9 cellular contexts compared by ENCODE assay signal in the genomic region with DNA sequence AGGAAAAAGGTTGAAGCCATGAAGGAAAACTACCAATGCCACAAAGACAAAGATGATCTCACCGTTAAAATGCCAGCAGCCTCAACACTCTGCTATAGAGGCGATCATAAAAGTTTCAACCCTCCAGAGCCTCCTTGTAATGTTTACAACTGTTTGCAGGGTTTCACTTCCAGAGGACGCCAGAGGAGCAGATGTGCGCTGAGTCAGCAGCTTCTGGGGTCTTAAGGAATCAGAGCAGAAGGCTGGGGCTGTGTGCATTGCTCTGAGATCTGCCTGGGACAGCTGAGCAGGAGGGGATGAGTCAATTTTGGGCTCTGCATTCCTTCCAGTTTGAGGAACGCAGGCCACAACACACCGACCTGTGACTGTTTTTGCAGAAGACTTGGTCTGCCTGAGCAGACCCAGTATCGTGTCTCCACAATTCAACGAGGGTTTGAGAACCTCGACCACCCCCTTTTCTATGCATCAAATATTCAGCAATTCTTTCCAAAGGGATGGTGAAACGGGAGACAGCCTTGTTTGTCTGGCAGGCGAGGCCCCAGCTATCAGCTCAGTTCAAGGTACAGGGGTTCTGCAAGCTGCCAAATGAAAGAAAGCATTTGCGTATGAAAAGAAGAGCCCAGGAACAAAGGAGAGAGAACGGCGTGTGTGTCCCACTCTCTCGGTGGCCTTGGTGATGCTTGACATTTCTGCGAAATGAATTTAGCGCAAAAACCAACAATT.
DNase-seq lines count a peak whose midpoint lies in the region; TF ChIP-seq lines count a peak whose summit lies in the region.
"Had no signal": no experiment of that assay in that cellular context is flagged by ENCODE, and none has a peak within 500 bp of the region (broad histone marks: within the 10 kb centered on the region; RNA-seq: fewer than 3 reads in every experiment).

No MANE protein-coding gene starts in this region.

- no peak overlapping the region for H3K27ac ChIP-seq in RWPE1

- no peak overlapping the region for H3K9ac ChIP-seq in adipocyte (ENCODE audit: low read length)

- H3K36me3 ChIP-seq in adipocyte (ENCODE audit: control insufficient read depth, insufficient read depth, low read length, severe bottlenecking) = no peaks in the 10 kb centered on the region

- H3K27me3 ChIP-seq in adipocyte (replicated peaks; ENCODE audit: control insufficient read depth, insufficient read depth, low read length) = peaks cover 24% of the 10 kb centered on the region

- POLR2A ChIA-PET in HEK293T (lab: Yijun Ruan, JAX) = no interaction called here
- POLR2A ChIA-PET in RWPE1 (lab: Yijun Ruan, JAX; ENCODE audit: low non-redundant PET) = no interaction called here

- CTCF ChIA-PET in HEK293T (lab: Yijun Ruan, JAX) = interaction anchor here (1.2 kb wide), 1 partner anchor 26 kb away, joined by 4 read pairs; no protein-coding TSS in a partner anchor
- CTCF ChIA-PET in RWPE1 (lab: Yijun Ruan, JAX) = no interaction called here

- H3K4me3 ChIP-seq in adipocyte (ENCODE audit: low read length) = no peak overlapping the region

- peaks cover 8% of the 10 kb centered on the region for H3K4me1 ChIP-seq in adipocyte (ENCODE audit: control insufficient read depth, insufficient read depth, low read length)

- TF ChIP-seq CTCF in GM13977 (IDR thresholded peaks at IDR 0.05; ENCODE audit: extremely low read depth, insufficient read depth, missing control alignments) (no peak), RWPE1 (conservative IDR thresholded peaks at IDR 0.05; ENCODE audit: low read depth) (no peak)

- peak; percentile 92 for DNase-seq in AG08395 (ENCODE audit: low spot score)
- peak; percentile 38 for DNase-seq in HEK293T (ENCODE audit: extremely low spot score)
- peak; percentile 58 for DNase-seq in adipocyte (ENCODE audit: low read depth)
- DNase-seq in left kidney (ENCODE audit: low read depth, low spot score) = peak; percentile 83
- no peak for DNase-seq in amniotic stem cell (lab: John Stamatoyannopoulos, UW)
- no peak for DNase-seq in GM13977 (ENCODE audit: low spot score)
- DNase-seq in OCI-M1 (lab: John Stamatoyannopoulos, UW) = no peak
- no peak for DNase-seq in RWPE1 (ENCODE audit: low spot score)
- DNase-seq: substantia nigra had no signal

- in situ Hi-C loops in GM13977 (cut with MboI; ENCODE audit: low pct_unique_long_range_greater_than_20kb, low sequenced_read_pairs, unreplicated experiment) = no loop called here

- H3K9me3 ChIP-seq in adipocyte (ENCODE audit: control insufficient read depth, low read length) = no peaks in the 10 kb centered on the region

TF ChIP-seq in HEK293T, 16 proteins besides CTCF, POLR2A, EP300 and RAD21:
- TF ChIP-seq ELF4 (IDR thresholded peaks at IDR 0.05) (no peak), BHLHE40 (IDR thresholded peaks at IDR 0.05; ENCODE audit: borderline replicate concordance) (no peak), L3MBTL2 (conservative IDR thresholded peaks at IDR 0.05) (no peak), CTBP1 (IDR thresholded peaks at IDR 0.05; ENCODE audit: borderline replicate concordance) (no peak)

Comparison
In these comparisons a context has a peak if more than half of its experiments do, and no peak if none do; other contexts are left out.
1. DNase-seq: peak in AG08395 (single experiment), HEK293T (single experiment), adipocyte (single experiment) and left kidney (single experiment); none in amniotic stem cell (single experiment), GM13977 (single experiment), OCI-M1 (single experiment) and RWPE1 (single experiment).